8 cellular contexts compared by ENCODE assay signal in genomic region chr15:31328425-31328998, GRCh38. TPM values are rescaled to one million over a fixed set of nuclear protein-coding genes. Genes with fewer than 3 reads are reported as not detected.
A peak's percentile ranks its signal among the peaks of the same experiment; 100 is the strongest.
DNase-seq lines count a peak whose midpoint lies in the region; ATAC-seq, FAIRE-seq and TF ChIP-seq lines count a peak whose summit lies in the region.

No MANE protein-coding gene starts in this region.

- no peaks in the 10 kb centered on the region for H3K27me3 Mint-ChIP-seq in activated CD8-positive, alpha-beta T cell treated with anti-CD3 and anti-CD28 coated beads for 36 hours
- H3K27me3 Mint-ChIP-seq in natural killer cell (ENCODE audit: low read depth in 2 of 2) = no peaks in the 10 kb centered on the region

- H3K36me3 ChIP-seq in testis (ENCODE audit: low read depth, missing control alignments) = no peaks in the 10 kb centered on the region

- WGBS in testis, 2 donors = 0 to 1% methylated on average over 20 to 34 of the region's 35 CpGs

- H3K4me1 ChIP-seq in testis = peaks cover 59% of the 10 kb centered on the region

- H3K4me3 ChIP-seq in testis = peak overlapping the region; percentile 88 to 93

- peaks cover 64% of the 10 kb centered on the region for H3K4me1 Mint-ChIP-seq in activated CD8-positive, alpha-beta T cell treated with anti-CD3 and anti-CD28 coated beads for 36 hours (ENCODE audit: low read depth)
- H3K4me1 Mint-ChIP-seq in natural killer cell = peaks cover 66 to 73% of the 10 kb centered on the region in 2 donors

- H3K4me3 Mint-ChIP-seq in activated CD8-positive, alpha-beta T cell treated with anti-CD3 and anti-CD28 coated beads for 36 hours = peak overlapping the region; percentile 99
- peak overlapping the region; percentile 99 for H3K4me3 Mint-ChIP-seq in natural killer cell

- peak overlapping the region; percentile 95 for H3K27ac Mint-ChIP-seq in activated CD8-positive, alpha-beta T cell treated with anti-CD3 and anti-CD28 coated beads for 36 hours
- H3K27ac Mint-ChIP-seq in natural killer cell = peak overlapping the region; percentile 88 to 92

- POLR2A ChIA-PET in activated CD8-positive, alpha-beta T cell treated with anti-CD3 and anti-CD28 coated beads for 36 hours (lab: Charles Lee) = interaction anchor here (0.8 to 3.6 kb wide), 11 partner anchors 10 to 109 kb away, joined by 3 to 28 read pairs (median 4); no protein-coding TSS in a partner anchor

- no peaks in the 10 kb centered on the region for H3K9me3 ChIP-seq in testis

- no peak for TF ChIP-seq CTCF in activated CD8-positive, alpha-beta T cell treated with anti-CD3 and anti-CD28 coated beads for 36 hours (IDR thresholded peaks at IDR 0.05)
- TF ChIP-seq CTCF in natural killer cell (IDR thresholded peaks at IDR 0.05) = no peak
- TF ChIP-seq CTCF in testis (IDR thresholded peaks at IDR 0.05) = no peak

- H3K27ac ChIP-seq in testis = peak overlapping the region; percentile 91 to 99

- CTCF ChIA-PET in activated CD8-positive, alpha-beta T cell treated with anti-CD3 and anti-CD28 coated beads for 36 hours (lab: Charles Lee) = interaction anchor here (0.7 to 1.4 kb wide), 8 partner anchors 9 to 161 kb away, joined by 3 to 7 read pairs (median 4); no protein-coding TSS in a partner anchor

- peak; percentile 4 for ATAC-seq in activated CD8-positive, alpha-beta T cell treated with anti-CD3 and anti-CD28 coated beads for 36 hours
- ATAC-seq in natural killer cell = peak; percentile 4 to 10 (median 8)

- peaks cover 27% of the 10 kb centered on the region for H3K36me3 Mint-ChIP-seq in activated CD8-positive, alpha-beta T cell treated with anti-CD3 and anti-CD28 coated beads for 36 hours (ENCODE audit: low read depth)
- H3K36me3 Mint-ChIP-seq in natural killer cell = no peaks in the 10 kb centered on the region

- no peak for FAIRE-seq in HTR-8/SVneo (lab: Jason Lieb, UNC)

- DNase-seq in COLO668 (lab: John Stamatoyannopoulos, UW; ENCODE audit: unreplicated experiment) (peak; percentile 76), LoVo (ENCODE audit: low spot score) (peak; percentile 15), natural killer cell (peak; percentile 68), testis (peak; percentile 71), HTR-8/SVneo (ENCODE audit: insufficient read length, low spot score) (no peak), GM03348 (ENCODE audit: low spot score) (no peak)
- peak; percentile 93 for DNase-seq in activated CD8-positive, alpha-beta T cell treated with anti-CD3 and anti-CD28 coated beads for 36 hours
- DNase-seq in effector CD8-positive, alpha-beta T cell (lab: John Stamatoyannopoulos, UW) = peak; percentile 58

- intact Hi-C loops in activated CD8-positive, alpha-beta T cell treated with anti-CD3 and anti-CD28 coated beads for 36 hours (cut with micrococcal nuclease) = loop anchor here (1.0 kb wide), 1 partner anchor 18 kb away; no protein-coding TSS in a partner anchor
- intact Hi-C loops in natural killer cell (cut with micrococcal nuclease) (loop anchor here (2.0 to 10.0 kb wide), 5 partner anchors 14 to 114 kb away; no protein-coding TSS in a partner anchor), testis (cut with DNase I; ENCODE audit: low total_unique reads) (no loop called here)

- H3K27me3 ChIP-seq in testis = no peaks in the 10 kb centered on the region

- H3K9me3 Mint-ChIP-seq in activated CD8-positive, alpha-beta T cell treated with anti-CD3 and anti-CD28 coated beads for 36 hours = no peaks in the 10 kb centered on the region
- no peaks in the 10 kb centered on the region for H3K9me3 Mint-ChIP-seq in natural killer cell

- no peak for TF ChIP-seq POLR2A in testis (IDR thresholded peaks at IDR 0.05)

RNA-seq across cellular contexts. Expression of gene KLF13, which starts 1.9 kb away (rescaled TPM):
- 100 to 1,000 TPM; 163 to 175 TPM for total RNA-seq in activated CD8-positive, alpha-beta T cell treated with anti-CD3 and anti-CD28 coated beads for 36 hours
- total RNA-seq in natural killer cell (100 to 1,000 TPM; 277 to 328 (median 300) TPM), testis (10 to 100 TPM; 41.9 to 61.7 TPM)
- polyA plus RNA-seq in testis (ENCODE audit: insufficient read depth, low read depth, low replicate concordance) = 45.7 TPM

Comparison
In these comparisons a context has a peak if more than half of its experiments do, and no peak if none do; other contexts are left out.
1. DNase-seq: peak in COLO668 (single experiment), LoVo (single experiment), activated CD8-positive, alpha-beta T cell treated with anti-CD3 and anti-CD28 coated beads for 36 hours (single experiment), effector CD8-positive, alpha-beta T cell (single experiment), natural killer cell (single experiment) and testis (single experiment); none in HTR-8/SVneo (single experiment) and GM03348 (single experiment).